ENCODE assay signal across 25 cellular contexts in genomic region chr10:13139671-13140070, GRCh38. TPM values are rescaled to one million over a fixed set of nuclear protein-coding genes. Genes with fewer than 3 reads are reported as not detected.
DNase-seq lines count a peak whose midpoint lies in the region; ATAC-seq, FAIRE-seq and TF ChIP-seq lines count a peak whose summit lies in the region.
"Had no signal": no experiment of that assay in that cellular context is flagged by ENCODE, and none has a peak within 500 bp of the region (broad histone marks: within the 10 kb centered on the region; RNA-seq: fewer than 3 reads in every experiment).

No MANE protein-coding gene starts in this region.

- H3K79me2 ChIP-seq in mammary epithelial cell (ENCODE audit: insufficient read depth, low read length), result no peaks in the 10 kb centered on the region
- no peaks in the 10 kb centered on the region for H3K79me2 ChIP-seq in H1 (ENCODE audit: control insufficient read depth in 1 of 2, insufficient read depth in 2 of 2, low read length in 2 of 2)

- H3K4me1 ChIP-seq in mammary epithelial cell (ENCODE audit: insufficient read depth, low read length) (no peaks in the 10 kb centered on the region), H1 (replicated peaks in 1 of 4; ENCODE audit: control insufficient read depth in 3 of 4, insufficient read depth in 4 of 4, low read length in 3 of 4) (peaks cover 0 to 8% (median 2%) of the 10 kb centered on the region in 4 experiments; a peak in 3 of 7 replicates)
- H3K4me1 ChIP-seq: BLaER1, Caco-2 had no signal

- TF ChIP-seq EP300 in H1 (IDR thresholded peaks at IDR 0.05; ENCODE audit: borderline replicate concordance in 1 of 2, low read depth in 2 of 2, low read length in 2 of 2), result no peak

- H2BK120ac ChIP-seq in H1 (replicated peaks; ENCODE audit: low read depth, low read length), result no peak overlapping the region

- peaks cover 37% of the 10 kb centered on the region for H3K36me3 Mint-ChIP-seq in MCF 10A (ENCODE audit: insufficient read depth, unreplicated experiment)

- no peak overlapping the region for H2BK15ac ChIP-seq in H1 (ENCODE audit: low read length)

- no peak overlapping the region for H2AK5ac ChIP-seq in H1 (ENCODE audit: low read depth, low read length)

- no peaks in the 10 kb centered on the region for H4K20me1 ChIP-seq in mammary epithelial cell (ENCODE audit: insufficient read depth, low read length)
- H4K20me1 ChIP-seq in H1 (replicated peaks in 1 of 2; ENCODE audit: control insufficient read depth in 1 of 2, insufficient read depth in 2 of 2, low read length in 2 of 2), result no peaks in the 10 kb centered on the region
- H4K20me1 ChIP-seq: BLaER1 had no signal

- no peak for TF ChIP-seq RAD21 in H1 (IDR thresholded peaks at IDR 0.05 in 1 of 2, conservative IDR thresholded peaks at IDR 0.05 in 1 of 2; ENCODE audit: low read depth in 2 of 2, low read length in 2 of 2)

- H3K14ac ChIP-seq in H1 (ENCODE audit: insufficient read length), result no peak overlapping the region

- intact Hi-C loops in MCF 10A (cut with micrococcal nuclease), result no loop called here
- intact Hi-C loops in mammary epithelial cell (cut with micrococcal nuclease), result no loop called here

- H3K4me3 Mint-ChIP-seq in MCF 10A (ENCODE audit: unreplicated experiment), result no peak overlapping the region
- H3K4me3 Mint-ChIP-seq: B cell; CD4-positive, CD25-positive, alpha-beta regulatory T cell; CD8-positive, alpha-beta T cell; HFFc6 had no signal

- no peak for FAIRE-seq in H1 (lab: Jason Lieb, UNC)
- FAIRE-seq: A204.1, G401.6, GM12878, GM19239, H54 had no signal

- dilution Hi-C loops in mammary epithelial cell (cut with HindIII; ENCODE audit: low sequenced_read_pairs), result no loop called here

- no peak overlapping the region for H4K8ac ChIP-seq in H1 (ENCODE audit: extremely low read depth, insufficient read depth, low read length)

- no peak overlapping the region for H4K91ac ChIP-seq in H1 (replicated peaks; ENCODE audit: insufficient read length, low read length)

- no peaks in the 10 kb centered on the region for H3K23me2 ChIP-seq in H1 (ENCODE audit: low read depth, low read length)

- H2BK12ac ChIP-seq in H1 (ENCODE audit: low read depth, low read length), result no peak overlapping the region

- no peak overlapping the region; the same call in 1 of the 2 replicates for H3K18ac ChIP-seq in H1 (ENCODE audit: extremely low read depth, low read length)

- no peak overlapping the region for H2BK5ac ChIP-seq in H1 (ENCODE audit: low read depth, low read length)

- H2AFZ ChIP-seq in mammary epithelial cell (ENCODE audit: low read depth, low read length) (no peak overlapping the region), H1 (ENCODE audit: low read length) (no peak overlapping the region)
- H2AFZ ChIP-seq: GM23338 had no signal

- no peaks in the 10 kb centered on the region for H3K27me3 ChIP-seq in mammary epithelial cell (ENCODE audit: insufficient read depth, low read length)
- H3K27me3 ChIP-seq in H1 (replicated peaks in 1 of 4; ENCODE audit: control insufficient read depth in 3 of 4, extremely low read depth in 1 of 4, insufficient read depth in 3 of 4, low read length in 3 of 4), result no peaks in the 10 kb centered on the region
- H3K27me3 ChIP-seq: BLaER1 had no signal

- CTCF ChIA-PET in MCF 10A (lab: Yijun Ruan, JAX), result interaction anchor here (0.6 to 0.9 kb wide), 4 partner anchors 21 to 301 kb away, joined by 3 to 4 read pairs (median 3); no protein-coding TSS in a partner anchor
- CTCF ChIA-PET in mammary epithelial cell (lab: Charles Lee; ENCODE audit: low non-redundant PET), result no interaction called here
- CTCF ChIA-PET in H1 (lab: Charles Lee; ENCODE audit: partially characterized antibody), result no interaction called here

- in situ Hi-C loops in mammary epithelial cell (cut with MboI; ENCODE audit: low sequenced_read_pairs in 2 of 2) (no loop called here), KBM-7 (cut with MboI; ENCODE audit: low pct_unique_long_range_greater_than_20kb, low sequenced_read_pairs) (no loop called here)

- H3K4ac ChIP-seq in H1 (replicated peaks; ENCODE audit: insufficient read length, low read depth, low read length), result no peak overlapping the region

- no peak overlapping the region for H3K56ac ChIP-seq in H1 (replicated peaks; ENCODE audit: insufficient read length, low read depth, low read length)

- H3K79me1 ChIP-seq in H1 (ENCODE audit: low read depth, low read length), result no peaks in the 10 kb centered on the region

- H3K4me1 Mint-ChIP-seq in MCF 10A (ENCODE audit: insufficient read depth, unreplicated experiment), result no peaks in the 10 kb centered on the region
- H3K4me1 Mint-ChIP-seq: B cell had no signal

- peaks cover 5% of the 10 kb centered on the region for H3K9me3 Mint-ChIP-seq in MCF 10A (ENCODE audit: unreplicated experiment)
- H3K9me3 Mint-ChIP-seq: GM23338, HFFc6 had no signal

- H3K9ac ChIP-seq in mammary epithelial cell (ENCODE audit: insufficient read depth, low read length) (no peak overlapping the region), H1 (replicated peaks in 1 of 4; ENCODE audit: extremely low read depth in 1 of 4, low read depth in 3 of 4, low read length in 3 of 4) (no peak overlapping the region)
- H3K9ac ChIP-seq: BLaER1 had no signal

- no peak overlapping the region for H3K4me2 ChIP-seq in mammary epithelial cell (ENCODE audit: insufficient read depth, low read depth, low read length)
- no peak overlapping the region; a peak in 1 of 4 replicates for H3K4me2 ChIP-seq in H1 (ENCODE audit: insufficient read depth in 1 of 2, low read depth in 2 of 2, low read length in 2 of 2)
- H3K4me2 ChIP-seq: BLaER1 had no signal

- H3K27ac ChIP-seq in mammary epithelial cell (ENCODE audit: insufficient read depth, low read depth, low read length) (no peak overlapping the region), H1 (ENCODE audit: low read depth, low read length) (no peak overlapping the region)
- H3K27ac ChIP-seq: 22Rv1, BLaER1, C4-2B had no signal

- TF ChIP-seq POLR2A in H1 (IDR thresholded peaks at IDR 0.05; ENCODE audit: control extremely low read depth in 1 of 2, low read depth in 2 of 2, low read length in 2 of 2), result no peak

- no peak overlapping the region for H3K23ac ChIP-seq in H1 (ENCODE audit: insufficient read length)

- no peaks in the 10 kb centered on the region for H3K9me3 ChIP-seq in mammary epithelial cell (replicated peaks; ENCODE audit: insufficient read depth, low read length)
- no peaks in the 10 kb centered on the region for H3K9me3 ChIP-seq in H1 (ENCODE audit: insufficient read depth in 2 of 2, low read depth in 1 of 2, low read length in 1 of 2)
- H3K9me3 ChIP-seq: BLaER1, Caco-2, HAP-1 had no signal

- no peaks in the 10 kb centered on the region for H3K27me3 Mint-ChIP-seq in MCF 10A (ENCODE audit: insufficient read depth, unreplicated experiment)
- H3K27me3 Mint-ChIP-seq: B cell; CD4-positive, CD25-positive, alpha-beta regulatory T cell had no signal

- H4K5ac ChIP-seq in H1 (ENCODE audit: insufficient read length, low read depth, low read length), result no peak overlapping the region

- ATAC-seq in HG03095 (IDR thresholded peaks at IDR 0.05; ENCODE audit: unreplicated experiment), result no peak
- ATAC-seq: CD8-positive, alpha-beta T cell; GM12878 had no signal

- peak overlapping the region; percentile 77; the same call in 1 of the 2 replicates for H2BK20ac ChIP-seq in H1 (ENCODE audit: low read length)

- BruUV-seq in MCF 10A (replicated peaks; lab: Mats Ljungman, UMichigan) (no TSS peak), mammary epithelial cell (replicated peaks; lab: Mats Ljungman, UMichigan) (no TSS peak)

- whole genome bisulfite sequencing in mammary epithelial cell (ENCODE audit: low coverage, missing lambda C conversion rate), result 60% methylated on average over 2 of the region's 2 CpGs
- 95% methylated on average over 2 of the region's 2 CpGs; no CpG with 5 or more reads in 1 of the 2 experiments for WGBS in H1 (ENCODE audit: extremely low coverage in 1 of 2, insufficient coverage in 1 of 2, insufficient read length in 1 of 2, insufficient replicate concordance in 2 of 2, low coverage in 1 of 2, low lambda C conversion rate in 2 of 2, missing lambda C conversion rate in 1 of 2), 2 experiments

- TF ChIP-seq CTCF in MCF 10A (IDR thresholded peaks at IDR 0.05; ENCODE audit: unreplicated experiment) (no peak), mammary epithelial cell (conservative IDR thresholded peaks at IDR 0.05 in 1 of 2, IDR thresholded peaks at IDR 0.05 in 1 of 2; ENCODE audit: extremely low read depth in 1 of 2, insufficient read depth in 1 of 2, low read depth in 1 of 2, low read length in 2 of 2) (no peak), H1 (IDR thresholded peaks at IDR 0.05; ENCODE audit: control extremely low read depth in 1 of 3, insufficient read depth in 1 of 3, low read depth in 1 of 3, low read length in 3 of 3) (no peak)

- POLR2A ChIA-PET in MCF 10A (lab: Yijun Ruan, JAX), result no interaction called here
- POLR2A ChIA-PET in H1 (lab: Charles Lee; ENCODE audit: partially characterized antibody), result interaction anchor here (1.2 kb wide), 1 partner anchor 28 kb away, joined by 3 read pairs; no protein-coding TSS in a partner anchor

- H3K4me3 ChIP-seq in mammary epithelial cell (replicated peaks in 1 of 3; ENCODE audit: insufficient read depth in 1 of 3, low read depth in 2 of 3, low read length in 3 of 3) (no peak overlapping the region), H1 (ENCODE audit: extremely low read depth in 1 of 4, insufficient read depth in 2 of 4, low read depth in 3 of 4, low read length in 4 of 4) (no peak overlapping the region)
- H3K4me3 ChIP-seq: BLaER1, GM12878, GM23338, HAP-1 had no signal

- DNase-seq in MCF 10A (ENCODE audit: unreplicated experiment) (no peak), mammary epithelial cell (no peak), RPMI7951 (ENCODE audit: low read depth) (peak; percentile 9), H1 (ENCODE audit: low read depth in 1 of 2, low spot score in 2 of 2) (no peak), inferior parietal cortex (ENCODE audit: extremely low spot score) (no peak), KBM-7 (no peak), occipital lobe (lab: John Stamatoyannopoulos, UW) (no peak)
- DNase-seq: Caco-2; CD4-positive, CD25-positive, alpha-beta regulatory T cell; CD8-positive, alpha-beta T cell; DMS53; DMS79 treated with DMSO at 0.1 percent for 48 hours; HFFc6 had no signal

- peak overlapping the region; percentile 80 for H3K27ac Mint-ChIP-seq in MCF 10A (ENCODE audit: low read depth, unreplicated experiment)
- H3K27ac Mint-ChIP-seq: B cell; CD8-positive, alpha-beta T cell; GM23338; HFFc6 had no signal

- peaks cover 19% of the 10 kb centered on the region for H3K36me3 ChIP-seq in mammary epithelial cell (ENCODE audit: insufficient read depth, low read length)
- H3K36me3 ChIP-seq in H1 (ENCODE audit: control insufficient read depth in 2 of 4, insufficient read depth in 4 of 4, low read length in 3 of 4), result peaks cover 0 to 11% (median 6%) of the 10 kb centered on the region in 4 experiments; a peak in 5 of 8 replicates

RNA-seq across cellular contexts. Expression of gene MCM10, which starts 21.7 kb away (rescaled TPM):
- total RNA-seq in MCF 10A (2022) (3.5 and 6.0 TPM in 2 replicates), mammary epithelial cell (10 to 100 TPM in 1 of 2 donors, 1 to 10 TPM in 1; 1.5 to 25.4 TPM), occipital lobe (2.5 TPM)
- polyA plus RNA-seq in mammary epithelial cell (13.2 TPM), H1 (2011; rRNA removed) (6.8 and 9.8 TPM in 2 replicates)
- 35.0 TPM for polyA minus RNA-seq in mammary epithelial cell
- 20.7 and 21.9 TPM in 2 replicates for total RNA-seq in RPMI7951 (2014; rRNA removed; shearing (Covaris generic))
- 59.0 and 60.3 TPM in 2 replicates for total RNA-seq in H1 (2021; fragmentation: NEBNext Ultra II Directional; extraction: Animal tissue kit (Norgen Biotek cat#: 25700))
- 16.0 TPM for polyA plus RNA-seq in H1 (2011; cell fraction: cytosol; rRNA removed)
- 16.2 TPM for polyA plus RNA-seq in H1 (2011; cell fraction: nucleus; rRNA removed)
- 25.3 to 39.9 TPM (median 30.4 TPM) in 4 replicates for polyA plus RNA-seq in H1 (2012, experiment 1 of 2)
- 1.5 TPM for polyA plus RNA-seq in H1 (2012, experiment 2 of 2)
- 26.6 TPM for polyA plus RNA-seq in H1 (2013, experiment 1 of 2)
- 27.4 TPM for polyA plus RNA-seq in H1 (2013, experiment 2 of 2)
- polyA minus RNA-seq in H1 (2011; rRNA and poly(A)+ RNA removed), result 26.6 and 30.2 TPM in 2 replicates
- 21.7 TPM for polyA minus RNA-seq in H1 (2011; cell fraction: cytosol; rRNA and poly(A)+ RNA removed)
- 51.6 TPM for polyA minus RNA-seq in H1 (2011; cell fraction: nucleus; rRNA and poly(A)+ RNA removed)

RNA-seq across cellular contexts. Expression of gene OPTN, which starts 39.7 kb away (rescaled TPM):
- 79.6 and 109 TPM in 2 replicates for total RNA-seq in MCF 10A (2022)
- total RNA-seq in mammary epithelial cell, result 100 to 1,000 TPM in 1 of 2 donors, 10 to 100 TPM in 1; 60.0 to 142 TPM
- 31.2 TPM for polyA plus RNA-seq in mammary epithelial cell
- 59.5 TPM for polyA minus RNA-seq in mammary epithelial cell
- 74.8 and 78.7 TPM in 2 replicates for total RNA-seq in RPMI7951 (2014; rRNA removed; shearing (Covaris generic))
- 17.7 and 20.1 TPM in 2 replicates for total RNA-seq in H1 (2021; fragmentation: NEBNext Ultra II Directional; extraction: Animal tissue kit (Norgen Biotek cat#: 25700))
- 4.8 and 7.2 TPM in 2 replicates for polyA plus RNA-seq in H1 (2011; rRNA removed)
- 9.7 TPM for polyA plus RNA-seq in H1 (2011; cell fraction: cytosol; rRNA removed)
- 14.6 TPM for polyA plus RNA-seq in H1 (2011; cell fraction: nucleus; rRNA removed)
- 21.9 to 32.7 TPM (median 27.6 TPM) in 4 replicates for polyA plus RNA-seq in H1 (2012, experiment 1 of 2)
- polyA plus RNA-seq in H1 (2012, experiment 2 of 2), result 1.1 TPM
- polyA plus RNA-seq in H1 (2013, experiment 1 of 2), result 4.4 TPM
- polyA plus RNA-seq in H1 (2013, experiment 2 of 2), result 4.3 TPM
- 4.4 and 9.6 TPM in 2 replicates for polyA minus RNA-seq in H1 (2011; rRNA and poly(A)+ RNA removed)
- polyA minus RNA-seq in H1 (2011; cell fraction: cytosol; rRNA and poly(A)+ RNA removed), result 7.4 TPM
- polyA minus RNA-seq in H1 (2011; cell fraction: nucleus; rRNA and poly(A)+ RNA removed), result 16.2 TPM
- total RNA-seq in occipital lobe, result 73.3 TPM
